Comparison of ENCODE assay signal across 8 cellular contexts in genomic region chr14:23056257-23056955, GRCh38. TPM values are rescaled to one million over a fixed set of nuclear protein-coding genes. Genes with fewer than 3 reads are reported as not detected.
A peak's percentile ranks its signal among the peaks of the same experiment; 100 is the strongest.
DNase-seq lines count a peak whose midpoint lies in the region; ATAC-seq and TF ChIP-seq lines count a peak whose summit lies in the region.

No MANE protein-coding gene starts in this region.

- peak; percentile 56 for ATAC-seq in GM18498 (IDR thresholded peaks at IDR 0.05; ENCODE audit: unreplicated experiment)
- peak; percentile 47 for ATAC-seq in HG03039 (IDR thresholded peaks at IDR 0.05; ENCODE audit: unreplicated experiment)
- ATAC-seq in T-helper 17 cell, result peak; percentile 77
- peak; percentile 59 for ATAC-seq in central memory CD8-positive, alpha-beta T cell (replicated peaks; ENCODE audit: extremely low read depth, poor library complexity, severe bottlenecking)

- peaks cover 12 to 22% (median 15%) of the 10 kb centered on the region in 4 donors for H3K36me3 ChIP-seq in liver (ENCODE audit: control insufficient read depth in 4 of 4, insufficient read depth in 3 of 4, low read depth in 1 of 4, low read length in 3 of 4)

- peaks cover 5% of the 10 kb centered on the region for H3K36me3 Mint-ChIP-seq in T-helper 17 cell (ENCODE audit: low read depth)
- peaks cover 27% of the 10 kb centered on the region for H3K36me3 Mint-ChIP-seq in central memory CD8-positive, alpha-beta T cell (ENCODE audit: insufficient read depth)

- H3K9me3 Mint-ChIP-seq in central memory CD8-positive, alpha-beta T cell, result no peaks in the 10 kb centered on the region

- H3K27me3 ChIP-seq in liver (ENCODE audit: control insufficient read depth in 4 of 4, insufficient read depth in 4 of 4, low read length in 3 of 4), result no peaks in the 10 kb centered on the region

- H3K4me3 Mint-ChIP-seq in T-helper 17 cell, result peak overlapping the region; percentile 96
- peak overlapping the region; percentile 83 for H3K4me3 Mint-ChIP-seq in central memory CD8-positive, alpha-beta T cell

- DNase-seq in T-helper 17 cell (peak; percentile 54 to 61 (median 57)), GF-D8 (lab: John Stamatoyannopoulos, UW) (no peak), NCI-H524 (lab: John Stamatoyannopoulos, UW) (no peak)
- peak; percentile 44 to 58 for DNase-seq in central memory CD8-positive, alpha-beta T cell (ENCODE audit: low spot score in 2 of 2)
- peak; percentile 46 to 58 (median 52) for DNase-seq in stimulated activated CD4-positive, alpha-beta T cell treated with anti-CD3 and anti-CD28 coated beads, TNF-alpha, amount 100 ng/mL, for 4 hours (ENCODE audit: low read depth in 3 of 3)

- H3K27ac ChIP-seq in liver (ENCODE audit: low read depth in 1 of 2, low read length in 2 of 2), result no peak overlapping the region

- peak; percentile 44 to 72 for TF ChIP-seq RAD21 in liver (IDR thresholded peaks at IDR 0.05)

- H3K9ac ChIP-seq in liver (ENCODE audit: low read depth in 1 of 2, low read length in 2 of 2), result no peak overlapping the region

- no peaks in the 10 kb centered on the region for H3K9me3 ChIP-seq in T-helper 17 cell (ENCODE audit: control insufficient read depth, low read length, poor library complexity, severe bottlenecking)
- no peaks in the 10 kb centered on the region for H3K9me3 ChIP-seq in liver (ENCODE audit: control insufficient read depth in 4 of 4, low read length in 3 of 4)

- peak; percentile 55 for TF ChIP-seq CTCF in liver (IDR thresholded peaks at IDR 0.05; ENCODE audit: low read depth, low read length, missing input control)

- no peak overlapping the region for H3K4me3 ChIP-seq in liver (ENCODE audit: low read depth in 1 of 3, low read length in 3 of 3)

- no peaks in the 10 kb centered on the region for H3K27me3 Mint-ChIP-seq in T-helper 17 cell
- H3K27me3 Mint-ChIP-seq in central memory CD8-positive, alpha-beta T cell, result no peaks in the 10 kb centered on the region

- 15% methylated on average over 14 of the region's 14 CpGs for WGBS in liver

- peaks cover 23% of the 10 kb centered on the region for H3K4me1 Mint-ChIP-seq in T-helper 17 cell
- peaks cover 21% of the 10 kb centered on the region for H3K4me1 Mint-ChIP-seq in central memory CD8-positive, alpha-beta T cell

- peak overlapping the region; percentile 79 for H3K27ac Mint-ChIP-seq in T-helper 17 cell
- peak overlapping the region; percentile 78 for H3K27ac Mint-ChIP-seq in central memory CD8-positive, alpha-beta T cell (ENCODE audit: low read depth)

- H3K4me1 ChIP-seq in liver (ENCODE audit: control insufficient read depth in 4 of 4, insufficient read depth in 4 of 4, low read length in 3 of 4), result peaks cover 4 to 15% (median 13%) of the 10 kb centered on the region in 4 donors

TF ChIP-seq in liver, 16 proteins besides CTCF, POLR2A, EP300 and RAD21:
- TF ChIP-seq REST (IDR thresholded peaks at IDR 0.05) (no peak), EGR1 (IDR thresholded peaks at IDR 0.05; ENCODE audit: low read depth in 2 of 2) (no peak), FOXA1 (IDR thresholded peaks at IDR 0.05) (no peak), HNF4A (conservative IDR thresholded peaks at IDR 0.05) (no peak), JUND (IDR thresholded peaks at IDR 0.05) (no peak), SP1 (IDR thresholded peaks at IDR 0.05) (no peak), GABPA (IDR thresholded peaks at IDR 0.05 in 1 of 2, conservative IDR thresholded peaks at IDR 0.05 in 1 of 2) (no peak), FOXA2 (IDR thresholded peaks at IDR 0.05) (no peak), RXRA (IDR thresholded peaks at IDR 0.05) (no peak)
- TF ChIP-seq, protein P1, sequence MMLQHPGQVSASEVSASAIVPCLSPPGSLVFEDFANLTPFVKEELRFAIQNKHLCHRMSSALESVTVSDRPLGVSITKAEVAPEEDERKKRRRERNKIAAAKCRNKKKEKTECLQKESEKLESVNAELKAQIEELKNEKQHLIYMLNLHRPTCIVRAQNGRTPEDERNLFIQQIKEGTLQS (IDR thresholded peaks at IDR 0.05), result no peak

RNA-seq across cellular contexts. Expression of gene CDH24, which starts 0.9 kb away (rescaled TPM):
- total RNA-seq in T-helper 17 cell (1 to 10 TPM; 1.6 to 1.8 TPM), liver (under 1 TPM; 0.23 to 0.50 TPM)
- polyA plus RNA-seq in liver, result under 1 TPM in 1 of 2 donors, not detected in 1; 0.38 TPM

RNA-seq across cellular contexts. Expression of gene PSMB11, which starts 14.4 kb away (rescaled TPM):
- not detected for total RNA-seq in T-helper 17 cell
- not detected for total RNA-seq in liver
- not detected for polyA plus RNA-seq in liver

RNA-seq across cellular contexts. Expression of gene PSMB5, which starts 21.7 kb away (rescaled TPM):
- total RNA-seq in T-helper 17 cell (10 to 100 TPM; 17.6 to 19.9 TPM), liver (10 to 100 TPM; 74.0 to 88.2 TPM)
- 100 to 1,000 TPM; 102 to 152 TPM for polyA plus RNA-seq in liver

RNA-seq across cellular contexts. Expression of gene ACIN1, which starts 38.5 kb away (rescaled TPM):
- 100 to 1,000 TPM; 264 to 298 TPM for total RNA-seq in T-helper 17 cell
- total RNA-seq in liver, result 10 to 100 TPM; 49.3 to 50.6 TPM
- 10 to 100 TPM in 1 of 2 donors, 1 to 10 TPM in 1; 8.1 to 24.9 TPM for polyA plus RNA-seq in liver

RNA-seq across cellular contexts. Expression of gene C14orf119, which starts 38.9 kb away (rescaled TPM):
- total RNA-seq in T-helper 17 cell (10 to 100 TPM; 10.5 to 11.6 TPM), liver (10 to 100 TPM in 1 of 2 donors, 1 to 10 TPM in 1; 9.0 to 16.1 TPM)
- 10 to 100 TPM; 19.3 to 27.1 TPM for polyA plus RNA-seq in liver

Comparison
In these comparisons a context has a peak if more than half of its experiments do, and no peak if none do; other contexts are left out.
1. DNase-seq: peak in T-helper 17 cell (3 of 3), central memory CD8-positive, alpha-beta T cell (2 of 2) and stimulated activated CD4-positive, alpha-beta T cell treated with anti-CD3 and anti-CD28 coated beads, TNF-alpha, amount 100 ng/mL, for 4 hours (3 of 3); none in GF-D8 (single experiment) and NCI-H524 (0 of 2).
2. Peak in every context shown above with its lines, with median percentiles within 50 percentile points of each other: ATAC-seq.